In genomic region chr20:62704341-62704948, GRCh38 we compare ENCODE assay signal across 8 cellular contexts. TPM values are rescaled to one million over a fixed set of nuclear protein-coding genes. Genes with fewer than 3 reads are reported as not detected.
DNase-seq lines count a peak whose midpoint lies in the region; FAIRE-seq and TF ChIP-seq lines count a peak whose summit lies in the region.
"Had no signal": no experiment of that assay in that cellular context is flagged by ENCODE, and none has a peak within 500 bp of the region (broad histone marks: within the 10 kb centered on the region; RNA-seq: fewer than 3 reads in every experiment).

No MANE protein-coding gene starts in this region.

- H3K4me2 ChIP-seq in PC-9: peak overlapping the region; percentile 64

- peak overlapping the region; percentile 81 for H3K27ac ChIP-seq in PC-9

- H3K4me1 ChIP-seq in PC-9 (replicated peaks; ENCODE audit: insufficient read depth): peaks cover 40% of the 10 kb centered on the region

- POLR2A ChIA-PET in PC-9 (lab: Charles Lee; ENCODE audit: unreplicated experiment): interaction anchor here (0.6 kb wide), 3 partner anchors 18 to 583 kb away, joined by 3 to 8 read pairs (median 4); no protein-coding TSS in a partner anchor

- H3K27me3 ChIP-seq in PC-9 (ENCODE audit: insufficient read depth, low read depth): no peaks in the 10 kb centered on the region

- H4K20me1 ChIP-seq in PC-9 (ENCODE audit: insufficient read depth): no peaks in the 10 kb centered on the region

- no peak overlapping the region for H2AFZ ChIP-seq in PC-9

- H3K4me3 ChIP-seq in PC-9 (peak overlapping the region; percentile 32; the same call in 1 of the 2 replicates), fibroblast of the aortic adventitia (ENCODE audit: low read depth, low read length) (no peak overlapping the region)

- CTCF ChIA-PET in PC-9 (lab: Charles Lee): interaction anchor here (0.6 to 2.3 kb wide), 4 partner anchors 36 to 98 kb away, joined by 3 to 9 read pairs (median 8); no protein-coding TSS in a partner anchor

- no peaks in the 10 kb centered on the region for H3K79me2 ChIP-seq in PC-9 (ENCODE audit: low read depth)

- BruUV-seq in PC-9 (replicated peaks; lab: Mats Ljungman, UMichigan): no TSS peak

- peak; percentile 87 for DNase-seq in HTR-8/SVneo (ENCODE audit: insufficient read length, low spot score)
- DNase-seq in PC-9: peak; percentile 93 to 98
- DNase-seq in fibroblast of the aortic adventitia (ENCODE audit: low read depth): peak; percentile 94
- peak; percentile 75 for DNase-seq in renal cortical epithelial cell (ENCODE audit: low read depth)
- DNase-seq in ecto neural progenitor cell (ENCODE audit: low spot score): no peak
- no peak for DNase-seq in central memory CD4-positive, alpha-beta T cell
- DNase-seq in GOT3 (lab: John Stamatoyannopoulos, UW): no peak
- DNase-seq: naive B cell had no signal

- TF ChIP-seq CTCF in PC-9 (conservative IDR thresholded peaks at IDR 0.05): no peak
- TF ChIP-seq CTCF in fibroblast of the aortic adventitia (IDR thresholded peaks at IDR 0.05; ENCODE audit: insufficient read depth, low read length): peak; percentile 22

- peaks cover 32% of the 10 kb centered on the region for H3F3A ChIP-seq in PC-9 (ENCODE audit: insufficient read depth, low read depth)

- intact Hi-C loops in PC-9 (cut with micrococcal nuclease; ENCODE audit: unreplicated experiment): loop anchor here (5.0 kb wide), 1 partner anchor 38 kb away; no protein-coding TSS in a partner anchor

- FAIRE-seq in HTR-8/SVneo (lab: Jason Lieb, UNC): peak; percentile 99

- no peaks in the 10 kb centered on the region for H3K9me3 ChIP-seq in PC-9 (ENCODE audit: insufficient read depth, low read depth)

- no peaks in the 10 kb centered on the region for H3K36me3 ChIP-seq in PC-9 (ENCODE audit: low read depth)

- H3K9me2 ChIP-seq in PC-9 (ENCODE audit: insufficient read depth): no peaks in the 10 kb centered on the region

RNA-seq across cellular contexts. Expression of gene NTSR1, which starts 4.2 kb away (rescaled TPM):
- total RNA-seq in PC-9 (2021): 0.98 and 1.3 TPM in 2 replicates
- 8.0 TPM in 1 of 2 replicates, not detected in the other for total RNA-seq in fibroblast of the aortic adventitia (ENCODE audit: low replicate concordance)
- total RNA-seq in renal cortical epithelial cell: not detected in 2 replicates

Comparison
In these comparisons a context has a peak if more than half of its experiments do, and no peak if none do; other contexts are left out.
1. DNase-seq: peak in HTR-8/SVneo (single experiment), PC-9 (2 of 2), fibroblast of the aortic adventitia (single experiment) and renal cortical epithelial cell (single experiment); none in ecto neural progenitor cell (single experiment), central memory CD4-positive, alpha-beta T cell (single experiment) and GOT3 (single experiment).